1 cellular context compared by ENCODE assay signal in genomic region chr3:195106418-195106906, GRCh38.
TF ChIP-seq lines count a peak whose summit lies in the region.

No MANE protein-coding gene starts in this region.

TF ChIP-seq in H1, 55 proteins besides CTCF, POLR2A, EP300 and RAD21 (continued from another document):
- TF ChIP-seq CHD7 (IDR thresholded peaks at IDR 0.05; ENCODE audit: insufficient replicate concordance, low read length) (no peak), BACH1 (IDR thresholded peaks at IDR 0.05; ENCODE audit: low read length) (peak; percentile 74), TAF7 (optimal IDR thresholded peaks at IDR 0.05; ENCODE audit: borderline replicate concordance, low read depth, low read length) (peak; percentile 40), PHF8 (conservative IDR thresholded peaks at IDR 0.05; ENCODE audit: low read depth, low read length) (no peak), ASH2L (IDR thresholded peaks at IDR 0.05; ENCODE audit: low read length) (peak; percentile 16), EGR1 (IDR thresholded peaks at IDR 0.05; ENCODE audit: borderline replicate concordance, low read depth, low read length) (0 out of 2 replicates have a peak, but pooled peaks have one; percentile 11), NRF1 (IDR thresholded peaks at IDR 0.05; ENCODE audit: low read depth, low read length) (no peak), E2F6 (IDR thresholded peaks at IDR 0.05) (peak; percentile 24; the same call in 1 of the 2 replicates), SP2 (IDR thresholded peaks at IDR 0.05; ENCODE audit: low read length) (no peak), CREB1 (IDR thresholded peaks at IDR 0.05) (peak; percentile 43; the same call in 1 of the 2 replicates), MAFK (IDR thresholded peaks at IDR 0.05; ENCODE audit: low read depth, low read length) (no peak), HDAC6 (IDR thresholded peaks at IDR 0.05; ENCODE audit: low read depth, low read length) (no peak), YY1 (IDR thresholded peaks at IDR 0.05; ENCODE audit: low read depth, low read length) (no peak; the same call in 1 of the 2 replicates), SIN3A (conservative IDR thresholded peaks at IDR 0.05 in 1 of 2, IDR thresholded peaks at IDR 0.05 in 1 of 2; ENCODE audit: low read depth in 1 of 2, low read length in 2 of 2) (no peak), CHD2 (IDR thresholded peaks at IDR 0.05; ENCODE audit: low read length) (no peak), SAP30 (IDR thresholded peaks at IDR 0.05; ENCODE audit: insufficient read depth, insufficient replicate concordance, low read length) (no peak), SUZ12 (IDR thresholded peaks at IDR 0.05; ENCODE audit: low read length) (no peak), RXRA (IDR thresholded peaks at IDR 0.05; ENCODE audit: insufficient read depth, low read depth, low read length) (no peak), CEBPB (IDR thresholded peaks at IDR 0.05; ENCODE audit: low read depth, low read length) (no peak; the same call in 1 of the 2 replicates), ATF2 (IDR thresholded peaks at IDR 0.05; ENCODE audit: low read length) (no peak), GABPA (IDR thresholded peaks at IDR 0.05; ENCODE audit: borderline replicate concordance, insufficient read depth, low read length) (0 out of 2 replicates have a peak, but pooled peaks have one; percentile 29), POLR2AphosphoS5 (IDR thresholded peaks at IDR 0.05; ENCODE audit: low read depth, low read length) (no peak), TAF1 (IDR thresholded peaks at IDR 0.05; ENCODE audit: low read depth, low read length) (no peak), HDAC2 (IDR thresholded peaks at IDR 0.05; ENCODE audit: borderline replicate concordance in 1 of 2, low read depth in 2 of 2, low read length in 2 of 2) (0 out of 4 replicates have a peak, but pooled peaks of 1 of the 2 experiments have one; percentile 87), NANOG (IDR thresholded peaks at IDR 0.05; ENCODE audit: insufficient read depth, low read depth, low read length, poor library complexity, severe bottlenecking) (no peak)
